ENCODE assay signal across 20 cellular contexts in genomic region chr13:112958127-112958989, GRCh38. TPM values are rescaled to one million over a fixed set of nuclear protein-coding genes. Genes with fewer than 3 reads are reported as not detected.
DNase-seq lines count a peak whose midpoint lies in the region; ATAC-seq and TF ChIP-seq lines count a peak whose summit lies in the region.
"Had no signal": no experiment of that assay in that cellular context is flagged by ENCODE, and none has a peak within 500 bp of the region (broad histone marks: within the 10 kb centered on the region; RNA-seq: fewer than 3 reads in every experiment).

No MANE protein-coding gene starts in this region.

- H4K8ac ChIP-seq in neuronal stem cell (ENCODE audit: low read depth, low read length) = no peak overlapping the region

- DNase-seq in activated CD4-positive, CD25-positive, alpha-beta regulatory T cell treated with anti-CD3 and anti-CD28 coated beads, Interleukin-2, amount 50 U/mL, for 72 hours = peak; percentile 24
- peak; percentile 68 for DNase-seq in cardiac septum (ENCODE audit: low spot score)
- no peak for DNase-seq in neuronal stem cell (ENCODE audit: low spot score)
- DNase-seq in upper lobe of right lung = no peak
- no peak for DNase-seq in germinal center (ENCODE audit: low spot score)
- DNase-seq: 8988T; activated CD4-positive, alpha-beta memory T cell treated with anti-CD3 and anti-CD28 coated beads, Interleukin-2, amount 10 ng/mL, durations not matched to agents 7 days and 5 days; glutamatergic neuron; HCEC 1CT; NCI-H1694; NCI-H446 treated with DMSO at 0.1 percent for 48 hours; SK-N-SH had no signal

- peaks cover 13% of the 10 kb centered on the region for H3K79me1 ChIP-seq in neuronal stem cell (ENCODE audit: low read depth, low read length)

- ATAC-seq in activated CD4-positive, CD25-positive, alpha-beta regulatory T cell treated with anti-CD3 and anti-CD28 coated beads, Interleukin-2, amount 50 U/mL, for 24 hours = no peak
- ATAC-seq in upper lobe of right lung (no peak), esophagus mucosa (no peak), HG03139 (IDR thresholded peaks at IDR 0.05; ENCODE audit: unreplicated experiment) (no peak)

- peaks cover 0 to 2% of the 10 kb centered on the region in 2 donors for H3K36me3 ChIP-seq in neuronal stem cell (replicated peaks in 1 of 2; ENCODE audit: control insufficient read depth in 2 of 2, insufficient read depth in 2 of 2, low read length in 2 of 2)
- no peaks in the 10 kb centered on the region for H3K36me3 ChIP-seq in upper lobe of right lung
- H3K36me3 ChIP-seq: adrenal gland; BLaER1 treated with 17β-estradiol and CSF1 and Interleukin-3, amounts not matched to agents 10 nM and 100 nM had no signal

- H3K4me1 ChIP-seq in neuronal stem cell (ENCODE audit: control insufficient read depth in 2 of 2, insufficient read depth in 1 of 2, low read depth in 1 of 2, low read length in 2 of 2) = peaks cover 38 to 49% of the 10 kb centered on the region in 2 donors
- H3K4me1 ChIP-seq in upper lobe of right lung = peaks cover 4% of the 10 kb centered on the region
- H3K4me1 ChIP-seq: adrenal gland had no signal

- H3K4ac ChIP-seq in neuronal stem cell (ENCODE audit: low read length) = peak overlapping the region; percentile 1

- H3K27ac ChIP-seq in neuronal stem cell (replicated peaks; ENCODE audit: low read length) (no peak overlapping the region), upper lobe of right lung (peak overlapping the region; percentile 84)
- H3K27ac ChIP-seq: BLaER1 treated with 17β-estradiol and CSF1 and Interleukin-3, amounts not matched to agents 10 nM and 100 nM; epithelial cell of prostate had no signal

- H3K4me3 ChIP-seq in neuronal stem cell (ENCODE audit: low read length in 2 of 2) = no peak overlapping the region
- H3K4me3 ChIP-seq in upper lobe of right lung = no peak overlapping the region
- H3K4me3 ChIP-seq: adrenal gland; BLaER1 treated with 17β-estradiol and CSF1 and Interleukin-3, amounts not matched to agents 10 nM and 100 nM had no signal

- H3K23ac ChIP-seq in neuronal stem cell (ENCODE audit: low read depth, low read length, poor library complexity) = peak overlapping the region; percentile 26

- H3K18ac ChIP-seq in neuronal stem cell (ENCODE audit: low read length) = peak overlapping the region; percentile 44

- H2BK5ac ChIP-seq in neuronal stem cell (ENCODE audit: low read length) = peak overlapping the region; percentile 0

- no CpG with 5 or more reads among the region's 29 CpGs for WGBS in neuronal stem cell (ENCODE audit: extremely low coverage in 2 of 2, insufficient read length in 2 of 2, insufficient replicate concordance in 1 of 2), 2 donors

- no peak overlapping the region for H2BK120ac ChIP-seq in neuronal stem cell (ENCODE audit: low read depth, low read length)

- H2BK12ac ChIP-seq in neuronal stem cell (ENCODE audit: low read length) = peak overlapping the region; percentile 47

- no peak overlapping the region for H2AFZ ChIP-seq in neuronal stem cell (ENCODE audit: low read length)

- no peak for TF ChIP-seq CTCF in upper lobe of right lung (IDR thresholded peaks at IDR 0.05)

- H3K4me2 ChIP-seq in neuronal stem cell (ENCODE audit: insufficient read depth, low read length, poor library complexity, severe bottlenecking) = no peak overlapping the region
- H3K4me2 ChIP-seq: BLaER1 treated with 17β-estradiol and CSF1 and Interleukin-3, amounts not matched to agents 10 nM and 100 nM; SK-N-SH had no signal

- H2BK15ac ChIP-seq in neuronal stem cell (ENCODE audit: low read length) = no peak overlapping the region

- H3K9me3 ChIP-seq in neuronal stem cell (replicated peaks in 1 of 2; ENCODE audit: control insufficient read depth in 2 of 2, insufficient read depth in 1 of 2, low read depth in 1 of 2, low read length in 2 of 2) = peaks cover 0 to 2% of the 10 kb centered on the region in 2 donors
- H3K9me3 ChIP-seq in upper lobe of right lung = no peaks in the 10 kb centered on the region
- H3K9me3 ChIP-seq: adrenal gland; BLaER1 treated with 17β-estradiol and CSF1 and Interleukin-3, amounts not matched to agents 10 nM and 100 nM; SK-N-SH had no signal

- intact Hi-C loops in cardiac septum (cut with DNase I) = no loop called here
- intact Hi-C loops in upper lobe of right lung (cut with DNase I) = no loop called here

- no peak overlapping the region for H3K9ac ChIP-seq in neuronal stem cell (ENCODE audit: low read depth, low read length, poor library complexity)
- H3K9ac ChIP-seq: BLaER1 treated with 17β-estradiol and CSF1 and Interleukin-3, amounts not matched to agents 10 nM and 100 nM; SK-N-SH had no signal

- no peaks in the 10 kb centered on the region for H3K27me3 ChIP-seq in neuronal stem cell (ENCODE audit: control insufficient read depth in 3 of 3, insufficient read depth in 3 of 3, low read depth in 1 of 3, low read length in 3 of 3)
- no peaks in the 10 kb centered on the region for H3K27me3 ChIP-seq in upper lobe of right lung
- H3K27me3 ChIP-seq: adrenal gland had no signal

- H4K91ac ChIP-seq in neuronal stem cell (ENCODE audit: low read depth, low read length, poor library complexity) = no peak overlapping the region

- H2AK5ac ChIP-seq in neuronal stem cell (ENCODE audit: low read depth, low read length) = peak overlapping the region; percentile 16

- H3K14ac ChIP-seq in neuronal stem cell (ENCODE audit: low read length) = no peak overlapping the region

RNA-seq across cellular contexts. Expression of gene MCF2L, which starts 10.7 kb away (rescaled TPM):
- total RNA-seq in cardiac septum (38.9 TPM), upper lobe of right lung (69.7 TPM), esophagus mucosa (9.7 TPM)
- polyA plus RNA-seq in neuronal stem cell (2013, experiment 1 of 2) = 20.8 TPM
- 20.3 TPM for polyA plus RNA-seq in neuronal stem cell (2013, experiment 2 of 2)
- total RNA-seq: activated T-helper 1 cell treated with anti-CD3 and anti-CD28 coated beads, Interleukin-12 subunit alpha, Interleukin-12 subunit beta, Interleukin-2, Interleukin-4 antibody, amounts not matched to agents 30 ng/mL and 10 ng/mL and 1 ng/mL, durations not matched to agents 14 hours and 24 hours and 36 hours; MCF 10A had no signal

Comparison
In these comparisons a context has a peak if more than half of its experiments do, and no peak if none do; other contexts are left out.
1. DNase-seq: peak in activated CD4-positive, CD25-positive, alpha-beta regulatory T cell treated with anti-CD3 and anti-CD28 coated beads, Interleukin-2, amount 50 U/mL, for 72 hours (single experiment) and cardiac septum (single experiment); none in neuronal stem cell (single experiment), upper lobe of right lung (single experiment) and germinal center (single experiment).